In genomic region chr15:23910030-23910429, GRCh38 we compare ENCODE assay signal across 1 cellular context.
TF ChIP-seq lines count a peak whose summit lies in the region.

No MANE protein-coding gene starts in this region.

TF ChIP-seq in GM23338, 12 proteins besides CTCF, POLR2A, EP300 and RAD21:
- TF ChIP-seq REST (IDR thresholded peaks at IDR 0.05; ENCODE audit: unreplicated experiment) (no peak), POLR2AphosphoS5 (IDR thresholded peaks at IDR 0.05; ENCODE audit: low read depth) (no peak)
